ENCODE assay signal across 13 cellular contexts in genomic region chr1:179031855-179032513, GRCh38. TPM values are rescaled to one million over a fixed set of nuclear protein-coding genes. Genes with fewer than 3 reads are reported as not detected.
DNase-seq lines count a peak whose midpoint lies in the region; ATAC-seq, FAIRE-seq and TF ChIP-seq lines count a peak whose summit lies in the region.
"Had no signal": no experiment of that assay in that cellular context is flagged by ENCODE, and none has a peak within 500 bp of the region (broad histone marks: within the 10 kb centered on the region; RNA-seq: fewer than 3 reads in every experiment).

No MANE protein-coding gene starts in this region.

- H3K36me3 ChIP-seq in esophagus muscularis mucosa (no peaks in the 10 kb centered on the region), skeletal muscle satellite cell (ENCODE audit: insufficient read depth, low read length) (no peaks in the 10 kb centered on the region)
- H3K36me3 ChIP-seq: sigmoid colon, thyroid gland had no signal

- H3K4me3 ChIP-seq in esophagus muscularis mucosa: no peak overlapping the region
- peak overlapping the region; percentile 17 for H3K4me3 ChIP-seq in skeletal muscle satellite cell (ENCODE audit: low read length)
- H3K4me3 ChIP-seq: sigmoid colon, thyroid gland had no signal

- no peak for TF ChIP-seq EP300 in esophagus muscularis mucosa (IDR thresholded peaks at IDR 0.05)

- ATAC-seq in HG03571 (IDR thresholded peaks at IDR 0.05; ENCODE audit: unreplicated experiment): no peak
- ATAC-seq: naive thymus-derived CD8-positive, alpha-beta T cell had no signal

- TF ChIP-seq POLR2A in Raji (IDR thresholded peaks at IDR 0.05; ENCODE audit: insufficient read depth, low read depth, low read length): peak; percentile 47
- no peak for TF ChIP-seq POLR2A in esophagus muscularis mucosa (IDR thresholded peaks at IDR 0.05; ENCODE audit: low read depth)
- no peak for TF ChIP-seq POLR2A in H54 (IDR thresholded peaks at IDR 0.05; ENCODE audit: low read depth, low read length)

- peak; percentile 32 for DNase-seq in HK-2 (ENCODE audit: unreplicated experiment)
- no peak for DNase-seq in esophagus muscularis mucosa (ENCODE audit: extremely low spot score)
- no peak for DNase-seq in NCI-H1092 (lab: John Stamatoyannopoulos, UW)
- no peak for DNase-seq in H54 (ENCODE audit: insufficient read length, low spot score)
- DNase-seq: DMS 273 treated with DMSO at 0.1 percent for 48 hours; naive thymus-derived CD8-positive, alpha-beta T cell; NCI-H2107; sigmoid colon; T1000; thyroid gland had no signal

- FAIRE-seq in H54 (lab: Jason Lieb, UNC): no peak

- H3K9ac ChIP-seq in skeletal muscle satellite cell (ENCODE audit: low read depth, low read length): peak overlapping the region; percentile 17

- peaks cover 62 to 100% (median 99%) of the 10 kb centered on the region in 4 donors for H3K4me1 ChIP-seq in esophagus muscularis mucosa
- H3K4me1 ChIP-seq in skeletal muscle satellite cell (ENCODE audit: control insufficient read depth, insufficient read depth, low read length): peaks cover 45% of the 10 kb centered on the region

- TF ChIP-seq CTCF in esophagus muscularis mucosa (IDR thresholded peaks at IDR 0.05): no peak

- H3K27me3 ChIP-seq in esophagus muscularis mucosa: no peaks in the 10 kb centered on the region
- H3K27me3 ChIP-seq in skeletal muscle satellite cell (ENCODE audit: control insufficient read depth, insufficient read depth, low read length): no peaks in the 10 kb centered on the region
- H3K27me3 ChIP-seq: sigmoid colon, thyroid gland had no signal

- H3K27ac ChIP-seq in esophagus muscularis mucosa (replicated peaks in 1 of 4): peak overlapping the region in 3 of 4 donors; percentile 20 to 37 (median 25)
- H3K27ac ChIP-seq: thyroid gland had no signal

- peak overlapping the region; percentile 39 for H3K4me2 ChIP-seq in skeletal muscle satellite cell (ENCODE audit: low read length)

- no peaks in the 10 kb centered on the region for H3K9me3 ChIP-seq in esophagus muscularis mucosa
- H3K9me3 ChIP-seq in skeletal muscle satellite cell (replicated peaks; ENCODE audit: low read length): no peaks in the 10 kb centered on the region
- H3K9me3 ChIP-seq: sigmoid colon, thyroid gland had no signal

- intact Hi-C loops in esophagus muscularis mucosa (cut with DNase I): no loop called here

- 20% methylated on average over 1 of the region's 1 CpG for WGBS in esophagus muscularis mucosa

RNA-seq across cellular contexts. Expression of gene FAM20B, which starts 6.3 kb away (rescaled TPM):
- 10 to 100 TPM; 63.8 to 83.5 (median 66.5) TPM for total RNA-seq in esophagus muscularis mucosa
- total RNA-seq in skeletal muscle satellite cell (2012; rRNA removed): 32.1 and 33.5 TPM in 2 replicates

RNA-seq across cellular contexts. Expression of gene TOR3A, which starts 49.9 kb away (rescaled TPM):
- 10 to 100 TPM; 38.6 to 55.8 (median 39.1) TPM for total RNA-seq in esophagus muscularis mucosa
- total RNA-seq in skeletal muscle satellite cell (2012; rRNA removed): 25.6 and 31.7 TPM in 2 replicates
